Comparison of ENCODE assay signal across 8 cellular contexts in the genomic region with DNA sequence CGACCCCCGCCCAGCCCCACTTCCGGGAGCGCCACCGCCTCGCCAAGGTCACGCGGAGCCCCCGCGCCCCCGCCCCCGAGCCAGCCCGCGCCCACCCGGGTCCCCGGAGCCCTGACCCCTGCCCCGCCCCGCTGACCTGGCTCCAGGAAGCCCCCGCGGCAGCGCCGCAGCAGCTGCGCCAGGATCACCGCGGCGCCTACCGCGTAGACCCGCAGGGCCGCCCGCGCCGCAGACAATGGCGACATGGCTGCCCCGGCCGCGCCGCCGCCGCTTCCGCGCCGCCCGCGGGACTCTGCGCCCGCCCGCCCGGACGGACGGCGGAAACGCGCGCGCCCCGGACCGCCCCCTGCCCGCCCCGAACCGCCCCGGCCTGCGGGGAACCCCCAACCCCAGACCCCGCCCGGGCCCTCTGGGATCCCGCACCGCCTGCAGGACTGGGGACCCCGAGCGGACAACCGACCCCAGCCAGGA. TPM values are rescaled to one million over a fixed set of nuclear protein-coding genes. Genes with fewer than 3 reads are reported as not detected.
DNase-seq lines count a peak whose midpoint lies in the region; ATAC-seq and TF ChIP-seq lines count a peak whose summit lies in the region.

Gene DHRSX, minus strand, starts transcription at position 296 of the 471 bp plus-strand sequence. Its CDS starts 51 bp downstream, at position 245.
Gene ZBED1, minus strand, starts transcription at position 296 of the 471 bp plus-strand sequence. CDS start 10,257 bp downstream, outside the sequence.

- TF ChIP-seq CTCF in 22Rv1 (IDR thresholded peaks at IDR 0.05): no peak
- no peak for TF ChIP-seq CTCF in esophagus muscularis mucosa (IDR thresholded peaks at IDR 0.05)
- TF ChIP-seq CTCF in nephron progenitor cell (IDR thresholded peaks at IDR 0.05): no peak
- TF ChIP-seq CTCF in type B pancreatic cell (conservative IDR thresholded peaks at IDR 0.05): no peak

- H3K4me1 ChIP-seq in esophagus muscularis mucosa: peaks cover 24 to 46% (median 44%) of the 10 kb centered on the region in 4 donors

- no peak for TF ChIP-seq POLR2A in esophagus muscularis mucosa (IDR thresholded peaks at IDR 0.05; ENCODE audit: low read depth)

- H3K27ac Mint-ChIP-seq in nephron progenitor cell (peak within 1 kb of the TSS; percentile 96), type B pancreatic cell (peak within 1 kb of the TSS; percentile 93)

- DNase-seq in HK-2 (ENCODE audit: unreplicated experiment) (peak; percentile 36), esophagus muscularis mucosa (ENCODE audit: extremely low spot score) (no peak), nephron progenitor cell (peak; percentile 86), type B pancreatic cell (ENCODE audit: extremely low spot score, unreplicated experiment) (no peak), OCI-M1 (lab: John Stamatoyannopoulos, UW) (no peak)
- DNase-seq in activated CD8-positive, alpha-beta memory T cell treated with anti-CD3 and anti-CD28 coated beads for 48 hours (ENCODE audit: low read depth in 2 of 3, low spot score in 2 of 3): peak; percentile 21 to 30 (median 30)

- no peaks in the 10 kb centered on the region for H3K9me3 ChIP-seq in esophagus muscularis mucosa

- H3K36me3 ChIP-seq in esophagus muscularis mucosa: peaks cover 0 to 2% (median 0%) of the 10 kb centered on the region in 4 donors

- H3K9me3 Mint-ChIP-seq in nephron progenitor cell (no peaks in the 10 kb centered on the region), type B pancreatic cell (no peaks in the 10 kb centered on the region)

- no peak for TF ChIP-seq EP300 in esophagus muscularis mucosa (IDR thresholded peaks at IDR 0.05)

- H3K4me3 ChIP-seq in esophagus muscularis mucosa: peak within 1 kb of the TSS; percentile 77 to 92 (median 84)

- peak; percentile 67 for ATAC-seq in GM19372 (IDR thresholded peaks at IDR 0.05; ENCODE audit: low read depth, unreplicated experiment)

- H3K4me3 Mint-ChIP-seq in nephron progenitor cell: peak within 1 kb of the TSS; percentile 87
- peak within 1 kb of the TSS; percentile 79 for H3K4me3 Mint-ChIP-seq in type B pancreatic cell

- H3K27me3 Mint-ChIP-seq in nephron progenitor cell (ENCODE audit: low read depth, poor library complexity) (no peaks in the 10 kb centered on the region), type B pancreatic cell (no peaks in the 10 kb centered on the region)

- intact Hi-C loops in esophagus muscularis mucosa (cut with DNase I): loop anchor here (5.0 to 10.0 kb wide), 2 partner anchors 173 to 1046 kb away; partner anchors contain the start of gene ASMTL

- H3K36me3 Mint-ChIP-seq in nephron progenitor cell (ENCODE audit: low read depth): peaks cover 10% of the 10 kb centered on the region
- peaks cover 4% of the 10 kb centered on the region for H3K36me3 Mint-ChIP-seq in type B pancreatic cell

- peak within 1 kb of the TSS; percentile 80 for H3K27ac ChIP-seq in 22Rv1
- H3K27ac ChIP-seq in esophagus muscularis mucosa (replicated peaks in 1 of 4): peak within 1 kb of the TSS; percentile 86 to 96 (median 91)

- no peaks in the 10 kb centered on the region for H3K27me3 ChIP-seq in esophagus muscularis mucosa

- H3K4me1 Mint-ChIP-seq in nephron progenitor cell (peaks cover 38% of the 10 kb centered on the region), type B pancreatic cell (ENCODE audit: unreplicated experiment) (peaks cover 18% of the 10 kb centered on the region)

- WGBS in esophagus muscularis mucosa: no CpG with 5 or more reads among the region's 70 CpGs

RNA-seq across cellular contexts. Expression of gene DHRSX, which starts in this region (rescaled TPM):
- total RNA-seq in esophagus muscularis mucosa (10 to 100 TPM; 19.6 to 22.4 (median 21.0) TPM), type B pancreatic cell (ENCODE audit: low replicate concordance) (21.0 and 34.2 TPM in 2 replicates)

RNA-seq across cellular contexts. Expression of gene ZBED1, which starts in this region (rescaled TPM):
- total RNA-seq in esophagus muscularis mucosa (10 to 100 TPM; 32.8 to 44.8 (median 39.5) TPM), type B pancreatic cell (ENCODE audit: low replicate concordance) (29.3 and 42.0 TPM in 2 replicates)

Comparison
In these comparisons a context has a peak if more than half of its experiments do, and no peak if none do; other contexts are left out.
1. DNase-seq: peak in HK-2 (single experiment), activated CD8-positive, alpha-beta memory T cell treated with anti-CD3 and anti-CD28 coated beads for 48 hours (3 of 3) and nephron progenitor cell (single experiment); none in esophagus muscularis mucosa (single experiment), type B pancreatic cell (single experiment) and OCI-M1 (single experiment).